20 cellular contexts compared by ENCODE assay signal in the genomic region with DNA sequence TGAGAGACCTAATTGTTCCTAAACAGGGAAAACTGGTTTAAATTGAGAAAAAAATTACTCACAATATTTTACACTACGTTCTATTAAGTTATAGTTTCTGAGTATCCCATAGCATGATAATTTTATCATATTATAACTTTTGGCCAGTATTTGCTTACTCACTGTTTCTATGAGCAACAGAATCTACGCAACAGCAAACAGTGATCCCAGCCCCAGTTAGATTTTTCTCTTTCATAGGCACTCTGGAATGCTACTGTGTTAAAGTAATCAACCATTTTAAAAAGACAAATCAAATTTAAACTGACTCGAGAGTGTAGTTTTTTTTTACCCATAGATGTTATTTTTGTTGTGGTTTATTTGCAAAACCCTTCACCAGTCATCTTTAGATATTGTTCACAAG.
DNase-seq lines count a peak whose midpoint lies in the region; ATAC-seq, FAIRE-seq and TF ChIP-seq lines count a peak whose summit lies in the region.
"Had no signal": no experiment of that assay in that cellular context is flagged by ENCODE, and none has a peak within 500 bp of the region (broad histone marks: within the 10 kb centered on the region; RNA-seq: fewer than 3 reads in every experiment).

No MANE protein-coding gene starts in this region.

- no peaks in the 10 kb centered on the region for H3K9me3 ChIP-seq in astrocyte (ENCODE audit: insufficient read depth, low read depth, low read length)
- H3K9me3 ChIP-seq in osteoblast (ENCODE audit: low read depth, low read length): no peaks in the 10 kb centered on the region
- H3K9me3 ChIP-seq: BE2C had no signal

- no peak for ATAC-seq in HG02981 (IDR thresholded peaks at IDR 0.05; ENCODE audit: unreplicated experiment)
- ATAC-seq: HCT116 had no signal

- peak; percentile 52 for FAIRE-seq in astrocyte (lab: Jason Lieb, UNC)
- FAIRE-seq: GM12892, GM19239, H54 had no signal

- H4K20me1 ChIP-seq in astrocyte (ENCODE audit: insufficient read depth, low read length) (no peaks in the 10 kb centered on the region), osteoblast (ENCODE audit: insufficient read depth, low read length) (no peaks in the 10 kb centered on the region)

- H3K27ac ChIP-seq in astrocyte (ENCODE audit: low read depth, low read length) (no peak overlapping the region), osteoblast (ENCODE audit: low read depth, low read length) (peak overlapping the region; percentile 26)
- H3K27ac ChIP-seq: C4-2B had no signal

- H3K27me3 ChIP-seq in astrocyte (ENCODE audit: insufficient read depth, low read length) (no peaks in the 10 kb centered on the region), osteoblast (ENCODE audit: insufficient read depth, low read length) (no peaks in the 10 kb centered on the region)
- H3K27me3 ChIP-seq: BE2C had no signal

- no peaks in the 10 kb centered on the region for H3K36me3 Mint-ChIP-seq in astrocyte (ENCODE audit: low read depth, unreplicated experiment)

- H3K36me3 ChIP-seq in astrocyte (ENCODE audit: insufficient read depth, low read length): no peaks in the 10 kb centered on the region
- no peaks in the 10 kb centered on the region for H3K36me3 ChIP-seq in osteoblast (ENCODE audit: insufficient read depth, low read length)
- H3K36me3 ChIP-seq: BE2C had no signal

- no peak overlapping the region for H3K4me2 ChIP-seq in astrocyte (ENCODE audit: low read length)
- no peak overlapping the region for H3K4me2 ChIP-seq in osteoblast (ENCODE audit: insufficient read depth, low read length)

- H3K4me3 Mint-ChIP-seq in astrocyte (ENCODE audit: unreplicated experiment): no peak overlapping the region
- H3K4me3 Mint-ChIP-seq: CD4-positive, alpha-beta memory T cell; IgD-negative memory B cell had no signal

- H3K4me1 ChIP-seq in astrocyte (ENCODE audit: insufficient read depth, low read length) (no peaks in the 10 kb centered on the region), osteoblast (ENCODE audit: insufficient read depth, low read length) (no peaks in the 10 kb centered on the region)
- H3K4me1 ChIP-seq: BE2C had no signal

- no peaks in the 10 kb centered on the region for H3K9me3 Mint-ChIP-seq in astrocyte (ENCODE audit: unreplicated experiment)
- H3K9me3 Mint-ChIP-seq: IgD-negative memory B cell had no signal

- H3K79me2 ChIP-seq in astrocyte (ENCODE audit: insufficient read depth, low read length) (no peaks in the 10 kb centered on the region), osteoblast (ENCODE audit: insufficient read depth, low read length) (no peaks in the 10 kb centered on the region)

- H3K27me3 Mint-ChIP-seq in astrocyte (ENCODE audit: low read depth, unreplicated experiment): no peaks in the 10 kb centered on the region
- H3K27me3 Mint-ChIP-seq: CD4-positive, alpha-beta memory T cell; IgD-negative memory B cell had no signal

- H3K27ac Mint-ChIP-seq in astrocyte (ENCODE audit: unreplicated experiment): no peak overlapping the region
- H3K27ac Mint-ChIP-seq: CD4-positive, alpha-beta memory T cell; IgD-negative memory B cell had no signal

- H3K9ac ChIP-seq in astrocyte (ENCODE audit: low read length): no peak overlapping the region

- H2AFZ ChIP-seq in astrocyte (ENCODE audit: low read depth, low read length) (no peak overlapping the region), osteoblast (ENCODE audit: low read length) (no peak overlapping the region)

- DNase-seq in GM04503 (ENCODE audit: low read depth) (peak; percentile 2), astrocyte (ENCODE audit: low read depth) (no peak), fibroblast of peridontal ligament (ENCODE audit: extremely low read depth) (peak; percentile 68), osteoblast (ENCODE audit: insufficient read length, low spot score, missing footprints) (no peak), NCI-H2107 (lab: John Stamatoyannopoulos, UW) (no peak), HK-2 (ENCODE audit: unreplicated experiment) (no peak), SKM-1 (lab: John Stamatoyannopoulos, UW; ENCODE audit: unreplicated experiment) (no peak)
- DNase-seq: ACHN; BE2C; CD4-positive, alpha-beta memory T cell; DMS153; DMS79 treated with DMSO at 0.1 percent for 48 hours; EL had no signal

- H3K4me3 ChIP-seq in astrocyte (ENCODE audit: insufficient read depth, low read depth, low read length) (no peak overlapping the region), osteoblast (ENCODE audit: insufficient read depth, low read length) (no peak overlapping the region)

- TF ChIP-seq CTCF in astrocyte (IDR thresholded peaks at IDR 0.05; ENCODE audit: insufficient read depth, low read depth, low read length) (no peak), osteoblast (IDR thresholded peaks at IDR 0.05; ENCODE audit: extremely low read depth, low read depth, low read length) (no peak)

- H3K4me1 Mint-ChIP-seq in astrocyte (ENCODE audit: low read depth, unreplicated experiment): no peaks in the 10 kb centered on the region
- H3K4me1 Mint-ChIP-seq: CD4-positive, alpha-beta memory T cell; IgD-negative memory B cell had no signal

Comparison
In these comparisons a context has a peak if more than half of its experiments do, and no peak if none do; other contexts are left out.
1. DNase-seq: peak in GM04503 (single experiment) and fibroblast of peridontal ligament (single experiment); none in astrocyte (single experiment), osteoblast (single experiment), NCI-H2107 (single experiment), HK-2 (single experiment) and SKM-1 (single experiment).